ENCODE assay signal across 8 cellular contexts in the genomic region with DNA sequence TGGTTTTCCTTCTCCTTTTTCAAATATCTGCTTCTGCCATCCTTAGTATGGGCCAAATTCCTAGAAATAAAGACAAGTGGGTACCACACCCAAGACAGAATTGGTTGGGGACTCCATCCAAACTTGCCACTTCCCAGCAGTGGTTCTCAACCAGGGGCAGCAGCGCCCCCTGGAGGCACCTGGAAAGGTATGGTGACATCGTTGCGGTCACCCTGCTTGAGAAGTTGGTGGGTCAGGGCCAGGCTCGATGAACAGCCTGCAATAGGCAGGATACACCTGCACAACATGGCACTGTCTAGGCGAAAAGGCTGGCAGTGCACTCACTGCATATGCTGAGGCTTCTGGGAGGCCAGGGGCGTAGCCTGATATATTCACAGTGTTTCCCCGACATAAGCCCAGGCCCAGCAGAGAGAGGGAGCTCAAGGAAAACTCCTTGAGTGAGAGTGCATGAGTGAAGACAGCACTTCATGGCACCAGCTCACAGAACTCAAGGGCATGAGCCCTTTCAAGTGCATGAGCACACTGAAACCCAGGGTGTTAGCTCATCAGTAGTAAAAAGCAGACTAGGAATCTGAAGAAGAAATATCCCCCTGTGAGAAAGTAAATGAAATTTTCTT. TPM values are rescaled to one million over a fixed set of nuclear protein-coding genes. Genes with fewer than 3 reads are reported as not detected.
DNase-seq lines count a peak whose midpoint lies in the region; ATAC-seq, FAIRE-seq and TF ChIP-seq lines count a peak whose summit lies in the region.

No MANE protein-coding gene starts in this region.

- ATAC-seq in HG03439 (IDR thresholded peaks at IDR 0.05; ENCODE audit: unreplicated experiment) = no peak

- no peaks in the 10 kb centered on the region for H3K9me3 Mint-ChIP-seq in endothelial cell (ENCODE audit: unreplicated experiment)
- H3K9me3 Mint-ChIP-seq in neural crest cell = no peaks in the 10 kb centered on the region

- TF ChIP-seq POLR2A in H54 (IDR thresholded peaks at IDR 0.05; ENCODE audit: low read depth, low read length) = no peak

- DNase-seq in CMK (ENCODE audit: low read depth) (peak; percentile 12), H54 (ENCODE audit: insufficient read length, low spot score) (peak; percentile 27), SHP77 treated with DMSO at 0.1 percent for 48 hours (lab: John Stamatoyannopoulos, UW) (peak; percentile 1), endothelial cell (ENCODE audit: low spot score) (peak; percentile 64), neural crest cell (ENCODE audit: low read depth, low spot score) (peak; percentile 47), NCI-H2171 (lab: John Stamatoyannopoulos, UW) (no peak), RCC 7860 (ENCODE audit: low spot score) (no peak)

- FAIRE-seq in H54 (lab: Jason Lieb, UNC) (no peak), RCC 7860 (lab: Jason Lieb, UNC) (no peak)

- H3K27ac Mint-ChIP-seq in endothelial cell (ENCODE audit: unreplicated experiment) (no peak overlapping the region), neural crest cell (ENCODE audit: unreplicated experiment) (no peak overlapping the region)

- H3K36me3 Mint-ChIP-seq in endothelial cell (ENCODE audit: low read depth, unreplicated experiment) = peaks cover 3% of the 10 kb centered on the region
- H3K36me3 Mint-ChIP-seq in neural crest cell (ENCODE audit: low read depth) = no peaks in the 10 kb centered on the region

- peak; percentile 77 for TF ChIP-seq CTCF in endothelial cell (IDR thresholded peaks at IDR 0.05; ENCODE audit: unreplicated experiment)
- peak; percentile 60 for TF ChIP-seq CTCF in neural crest cell (conservative IDR thresholded peaks at IDR 0.05)

- H3K4me1 Mint-ChIP-seq in endothelial cell (ENCODE audit: unreplicated experiment) (no peaks in the 10 kb centered on the region), neural crest cell (peaks cover 11% of the 10 kb centered on the region)

- H3K27me3 Mint-ChIP-seq in endothelial cell (ENCODE audit: unreplicated experiment) = peaks cover 2% of the 10 kb centered on the region
- peaks cover 2% of the 10 kb centered on the region for H3K27me3 Mint-ChIP-seq in neural crest cell (ENCODE audit: low read depth)

- no peak overlapping the region for H3K4me3 Mint-ChIP-seq in endothelial cell (ENCODE audit: unreplicated experiment)
- no peak overlapping the region for H3K4me3 Mint-ChIP-seq in neural crest cell

RNA-seq across cellular contexts. Expression of gene CMC2, which starts 57.7 kb away (rescaled TPM):
- total RNA-seq in endothelial cell (ENCODE audit: unreplicated experiment) (51.1 TPM), neural crest cell (75.0 and 87.6 TPM in 2 replicates)

RNA-seq across cellular contexts. Expression of gene CENPN, which starts 58.0 kb away (rescaled TPM):
- total RNA-seq in endothelial cell (ENCODE audit: unreplicated experiment) = 17.0 TPM
- total RNA-seq in neural crest cell = 66.3 TPM in 2 replicates

Comparison
In these comparisons a context has a peak if more than half of its experiments do, and no peak if none do; other contexts are left out.
1. DNase-seq: peak in CMK (single experiment), H54 (single experiment), SHP77 treated with DMSO at 0.1 percent for 48 hours (single experiment), endothelial cell (single experiment) and neural crest cell (single experiment); none in NCI-H2171 (single experiment) and RCC 7860 (single experiment).